In the genomic region with DNA sequence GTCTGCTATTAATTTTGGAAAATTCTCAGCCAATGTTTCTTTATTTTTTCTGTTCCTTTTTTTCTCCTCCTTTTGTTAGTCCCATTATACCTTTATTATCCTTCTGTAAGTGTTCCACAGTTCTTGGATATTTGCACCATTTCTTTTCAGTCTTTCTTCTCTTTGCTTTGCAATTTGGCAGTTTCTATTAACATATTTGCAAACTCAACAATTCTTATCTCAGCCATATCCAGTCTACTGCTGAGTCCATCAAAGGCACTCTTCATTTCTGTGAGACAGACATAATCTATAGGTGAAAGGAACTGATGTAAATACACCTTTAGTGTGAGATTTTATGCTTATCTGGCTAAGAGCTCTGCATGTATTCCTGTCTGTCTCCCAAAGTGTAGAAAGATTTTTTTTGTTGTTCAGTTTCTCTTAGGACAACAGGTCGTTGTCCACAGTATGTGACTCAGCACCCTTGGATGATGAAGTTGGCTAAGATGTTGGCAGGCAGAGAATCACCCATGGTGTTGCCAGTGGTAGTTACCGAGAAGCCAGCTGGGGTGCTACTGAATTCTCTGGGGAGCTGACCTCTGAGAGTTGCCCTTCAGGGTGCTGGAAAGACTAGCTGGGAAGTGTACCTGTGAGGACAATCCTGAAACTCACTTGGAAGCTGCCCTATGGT, we compare ENCODE assay signal across 14 cellular contexts. TPM values are rescaled to one million over a fixed set of nuclear protein-coding genes. Genes with fewer than 3 reads are reported as not detected.
DNase-seq lines count a peak whose midpoint lies in the region; ATAC-seq and TF ChIP-seq lines count a peak whose summit lies in the region.
"Had no signal": no experiment of that assay in that cellular context is flagged by ENCODE, and none has a peak within 500 bp of the region (broad histone marks: within the 10 kb centered on the region; RNA-seq: fewer than 3 reads in every experiment).

No MANE protein-coding gene starts in this region.

- H3K36me3 ChIP-seq in HCT116 (ENCODE audit: control insufficient read depth in 1 of 2, insufficient read depth in 2 of 2, low read length in 2 of 2): no peaks in the 10 kb centered on the region
- H3K36me3 ChIP-seq in SU-DHL-6 (ENCODE audit: low read length): no peaks in the 10 kb centered on the region
- no peaks in the 10 kb centered on the region for H3K36me3 ChIP-seq in mesendoderm (ENCODE audit: control insufficient read depth, insufficient read depth, low read length)
- H3K36me3 ChIP-seq: SJSA1 had no signal

- CTCF ChIA-PET in HCT116 (lab: Charles Lee): interaction anchor here (0.7 to 3.2 kb wide), 18 partner anchors 9 to 243 kb away, joined by 3 to 28 read pairs (median 4); partner anchors contain the start of genes LEPR and LEPROT

- RAD21 ChIA-PET in HCT116 (lab: Charles Lee; ENCODE audit: low non-redundant PET in 1 of 2, low total read pairs in 2 of 2, uncharacterized antibody in 2 of 2, unreplicated experiment in 2 of 2): no interaction called here

- no peaks in the 10 kb centered on the region for H3K79me2 ChIP-seq in HCT116 (ENCODE audit: insufficient read depth, low read length)
- H3K79me2 ChIP-seq in SU-DHL-6 (ENCODE audit: insufficient read depth, low read length): no peaks in the 10 kb centered on the region
- no peaks in the 10 kb centered on the region for H3K79me2 ChIP-seq in mesendoderm (ENCODE audit: control insufficient read depth, insufficient read depth, low read length)

- H3K9me3 ChIP-seq in HCT116 (ENCODE audit: control insufficient read depth in 1 of 2, insufficient read depth in 1 of 2, low read depth in 1 of 2, low read length in 2 of 2) (no peaks in the 10 kb centered on the region), SU-DHL-6 (ENCODE audit: insufficient read depth, low read length) (no peaks in the 10 kb centered on the region)
- H3K9me3 ChIP-seq: SJSA1 had no signal

- TF ChIP-seq CTCF in HCT116 (IDR thresholded peaks at IDR 0.05 in 2 of 3, conservative IDR thresholded peaks at IDR 0.05 in 1 of 3; ENCODE audit: borderline replicate concordance in 1 of 3, insufficient read depth in 1 of 3, low read depth in 2 of 3, low read length in 2 of 3) (no peak), SU-DHL-6 (IDR thresholded peaks at IDR 0.05; ENCODE audit: insufficient read depth, low read length, poor library complexity, severe bottlenecking) (no peak)

- H2AFZ ChIP-seq in HCT116 (ENCODE audit: low read depth, low read length, poor library complexity, severe bottlenecking): no peak overlapping the region
- peak overlapping the region; percentile 44 for H2AFZ ChIP-seq in SU-DHL-6 (ENCODE audit: low read depth, low read length, severe bottlenecking)

- H2BK5ac ChIP-seq in mesendoderm (ENCODE audit: low read length): no peak overlapping the region

- no peak overlapping the region for H3K23ac ChIP-seq in mesendoderm (ENCODE audit: low read length)

- no peaks in the 10 kb centered on the region for H3F3A ChIP-seq in SU-DHL-6 (ENCODE audit: insufficient read depth)

- intact Hi-C loops in HCT116 (cut with micrococcal nuclease): no loop called here

- no peak overlapping the region for H3K4ac ChIP-seq in mesendoderm (ENCODE audit: low read depth, low read length)

- ATAC-seq in HCT116 (peak; percentile 38; the same call in 1 of the 2 replicates), HG02852 (IDR thresholded peaks at IDR 0.05; ENCODE audit: unreplicated experiment) (no peak), GM19467 (IDR thresholded peaks at IDR 0.05; ENCODE audit: unreplicated experiment) (no peak)
- ATAC-seq: CD8-positive, alpha-beta T cell had no signal

- peak; percentile 44 for DNase-seq in DMS53 (lab: John Stamatoyannopoulos, UW)
- no peak for DNase-seq in DMS53 treated with DMSO at 0.1 percent for 48 hours (lab: John Stamatoyannopoulos, UW; ENCODE audit: unreplicated experiment)
- no peak for DNase-seq in HCT116 (ENCODE audit: low read depth, low spot score)
- peak; percentile 4 for DNase-seq in mesendoderm
- DNase-seq in activated effector memory CD4-positive, alpha-beta T cell treated with anti-CD3 and anti-CD28 coated beads, Interleukin-2, amount 50 U/mL, for 16 hours: no peak
- DNase-seq: CD8-positive, alpha-beta T cell; central memory CD4-positive, alpha-beta T cell; posterior cingulate gyrus had no signal

- H3K9me2 ChIP-seq in HCT116 (ENCODE audit: insufficient read depth): no peaks in the 10 kb centered on the region
- no peaks in the 10 kb centered on the region for H3K9me2 ChIP-seq in SU-DHL-6 (replicated peaks; ENCODE audit: insufficient read depth, low read length)

- no CpG with 5 or more reads among the region's 2 CpGs for WGBS in mesendoderm (ENCODE audit: extremely low coverage, insufficient coverage, low lambda C conversion rate)

- peak overlapping the region; percentile 49 for H4K5ac ChIP-seq in mesendoderm (ENCODE audit: low read length)

- no peak overlapping the region for H4K8ac ChIP-seq in mesendoderm (ENCODE audit: low read depth, low read length)

- TF ChIP-seq POLR2A in HCT116 (IDR thresholded peaks at IDR 0.05; ENCODE audit: borderline replicate concordance, extremely low read depth, insufficient read depth, insufficient read length): no peak

- H3K4me1 ChIP-seq in HCT116 (ENCODE audit: control insufficient read depth in 1 of 2, insufficient read depth in 2 of 2, low read length in 2 of 2): peaks cover 0 to 4% of the 10 kb centered on the region in 2 experiments; a peak in 1 of 4 replicates
- peaks cover 4% of the 10 kb centered on the region for H3K4me1 ChIP-seq in mesendoderm (ENCODE audit: control insufficient read depth, low read depth, low read length)
- H3K4me1 ChIP-seq: SJSA1 had no signal

- H4K20me1 ChIP-seq in HCT116 (ENCODE audit: insufficient read depth) (no peaks in the 10 kb centered on the region), SU-DHL-6 (ENCODE audit: low read depth, low read length) (no peaks in the 10 kb centered on the region)

- POLR2A ChIA-PET in HCT116 (lab: Charles Lee): no interaction called here

- no peak overlapping the region for H3K18ac ChIP-seq in mesendoderm (ENCODE audit: low read length)

- H3K4me2 ChIP-seq in HCT116 (ENCODE audit: low read length) (no peak overlapping the region), SU-DHL-6 (ENCODE audit: low read depth, low read length, poor library complexity, severe bottlenecking) (no peak overlapping the region), mesendoderm (ENCODE audit: low read length) (no peak overlapping the region)

- no peaks in the 10 kb centered on the region for H3K79me1 ChIP-seq in mesendoderm (ENCODE audit: low read length)

- H3K4me3 ChIP-seq in HCT116 (replicated peaks in 1 of 2; ENCODE audit: low read depth in 1 of 2, low read length in 2 of 2) (no peak overlapping the region), SU-DHL-6 (ENCODE audit: insufficient read depth, low read length, poor library complexity, severe bottlenecking) (no peak overlapping the region), mesendoderm (ENCODE audit: low read length) (no peak overlapping the region)
- H3K4me3 ChIP-seq: SJSA1 had no signal

- BruUV-seq in HCT116 (replicated peaks; lab: Mats Ljungman, UMichigan): no TSS peak

- H3K9ac ChIP-seq in HCT116 (ENCODE audit: low read length) (no peak overlapping the region), SU-DHL-6 (ENCODE audit: low read length) (no peak overlapping the region), mesendoderm (ENCODE audit: low read length) (no peak overlapping the region)

- H3K56ac ChIP-seq in mesendoderm (ENCODE audit: low read length): peak overlapping the region; percentile 57

- no peak overlapping the region for H2BK120ac ChIP-seq in mesendoderm (ENCODE audit: low read depth, low read length)

- H2AK5ac ChIP-seq in mesendoderm (ENCODE audit: low read length): peak overlapping the region; percentile 62

- H3K27me3 ChIP-seq in HCT116 (ENCODE audit: insufficient read depth, low read length): no peaks in the 10 kb centered on the region
- no peaks in the 10 kb centered on the region for H3K27me3 ChIP-seq in SU-DHL-6 (ENCODE audit: low read length)
- no peaks in the 10 kb centered on the region for H3K27me3 ChIP-seq in mesendoderm (ENCODE audit: insufficient read depth, low read length, poor library complexity)
- H3K27me3 ChIP-seq: SJSA1 had no signal

- no peak for TF ChIP-seq RAD21 in HCT116 (IDR thresholded peaks at IDR 0.05; ENCODE audit: low read depth)

- H3K27ac ChIP-seq in HCT116 (ENCODE audit: low read depth, low read length): no peak overlapping the region
- no peak overlapping the region for H3K27ac ChIP-seq in SU-DHL-6 (ENCODE audit: low read depth, low read length)
- H3K27ac ChIP-seq in mesendoderm (ENCODE audit: low read depth, low read length): peak overlapping the region; percentile 55
- H3K27ac ChIP-seq: 22Rv1, SJSA1, VCaP had no signal

- H2BK15ac ChIP-seq in mesendoderm (replicated peaks; ENCODE audit: low read depth): no peak overlapping the region

TF ChIP-seq in HCT116, 20 proteins besides CTCF, POLR2A, EP300 and RAD21 (continues in another document):
- TF ChIP-seq TCF7L2 (IDR thresholded peaks at IDR 0.05; ENCODE audit: borderline replicate concordance, extremely low read depth, insufficient read depth, insufficient read length) (no peak), SP1 (IDR thresholded peaks at IDR 0.05; ENCODE audit: low read depth) (no peak), EZH2phosphoT487 (IDR thresholded peaks at IDR 0.05; ENCODE audit: borderline replicate concordance) (no peak), ZNF274 (IDR thresholded peaks at IDR 0.05; ENCODE audit: low read depth, low read length) (no peak), ZFX (IDR thresholded peaks at IDR 0.05) (no peak), SRF (IDR thresholded peaks at IDR 0.05; ENCODE audit: low read depth) (no peak), EGR1 (IDR thresholded peaks at IDR 0.05; ENCODE audit: low read depth) (no peak), SIN3A (IDR thresholded peaks at IDR 0.05; ENCODE audit: low read depth) (no peak), CBX3 (IDR thresholded peaks at IDR 0.05; ENCODE audit: low read depth) (no peak)
- TF ChIP-seq, protein P1, sequence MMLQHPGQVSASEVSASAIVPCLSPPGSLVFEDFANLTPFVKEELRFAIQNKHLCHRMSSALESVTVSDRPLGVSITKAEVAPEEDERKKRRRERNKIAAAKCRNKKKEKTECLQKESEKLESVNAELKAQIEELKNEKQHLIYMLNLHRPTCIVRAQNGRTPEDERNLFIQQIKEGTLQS (IDR thresholded peaks at IDR 0.05): no peak

RNA-seq across cellular contexts. Expression of gene LEPR, which starts 38.4 kb away (rescaled TPM):
- total RNA-seq in HCT116 (2021; ENCODE audit: unreplicated experiment): 6.0 TPM
- 2.6 and 2.8 TPM in 2 replicates for polyA plus RNA-seq in HCT116 (2012)
- 1.2 TPM for polyA plus RNA-seq in mesendoderm (2013, experiment 1 of 2)
- polyA plus RNA-seq in mesendoderm (2013, experiment 2 of 2): 1.1 TPM

RNA-seq across cellular contexts. Expression of gene LEPROT, which starts 38.4 kb away (rescaled TPM):
- 25.7 TPM for total RNA-seq in HCT116 (2021; ENCODE audit: unreplicated experiment)
- 10.3 and 12.5 TPM in 2 replicates for polyA plus RNA-seq in HCT116 (2012)
- polyA plus RNA-seq in mesendoderm (2013, experiment 1 of 2): 19.3 TPM
- 18.1 TPM for polyA plus RNA-seq in mesendoderm (2013, experiment 2 of 2)

Comparison
In these comparisons a context has a peak if more than half of its experiments do, and no peak if none do; other contexts are left out.
1. DNase-seq: peak in DMS53 (single experiment) and mesendoderm (single experiment); none in DMS53 treated with DMSO at 0.1 percent for 48 hours (single experiment), HCT116 (single experiment) and activated effector memory CD4-positive, alpha-beta T cell treated with anti-CD3 and anti-CD28 coated beads, Interleukin-2, amount 50 U/mL, for 16 hours (single experiment).